Comparison of ENCODE assay signal across 8 cellular contexts in genomic region chr1:236685917-236686814, GRCh38.
DNase-seq lines count a peak whose midpoint lies in the region; ATAC-seq and TF ChIP-seq lines count a peak whose summit lies in the region.

Gene ACTN2, plus strand, starts transcription at chr1:236686499. Its CDS starts 175 bp downstream, at chr1:236686674.

- no peaks in the 10 kb centered on the region for H3K36me3 ChIP-seq in WERI-Rb-1

- peak; percentile 95 for ATAC-seq in GM19463 (IDR thresholded peaks at IDR 0.05; ENCODE audit: unreplicated experiment)
- no peak for ATAC-seq in GM18858 (IDR thresholded peaks at IDR 0.05; ENCODE audit: unreplicated experiment)

- H3K9me3 ChIP-seq in WERI-Rb-1 (ENCODE audit: severe bottlenecking), result no peaks in the 10 kb centered on the region

- H3K27me3 ChIP-seq in HL-60 (ENCODE audit: insufficient read depth, poor library complexity, severe bottlenecking), result peaks cover 18% of the 10 kb centered on the region
- H3K27me3 ChIP-seq in WERI-Rb-1 (ENCODE audit: insufficient read depth, low read depth, severe bottlenecking), result peaks cover 43% of the 10 kb centered on the region
- no peaks in the 10 kb centered on the region for H3K27me3 ChIP-seq in layer of hippocampus (ENCODE audit: control insufficient read depth, insufficient read depth, low read length)

- TF ChIP-seq CTCF in HL-60 (IDR thresholded peaks at IDR 0.05; ENCODE audit: insufficient read depth, low read length), result no peak
- TF ChIP-seq CTCF in WERI-Rb-1 (IDR thresholded peaks at IDR 0.05; ENCODE audit: low read depth, low read length), result no peak

- H3K4me3 ChIP-seq in HL-60 (replicated peaks; ENCODE audit: insufficient read depth, low read length), result peak within 1 kb of the TSS; percentile 23
- peak within 1 kb of the TSS; percentile 43 for H3K4me3 ChIP-seq in WERI-Rb-1 (ENCODE audit: low read depth, low read length)

- DNase-seq in AG08396 (ENCODE audit: low spot score) (peak; percentile 83), HL-60 (ENCODE audit: low read depth in 1 of 2, low spot score in 1 of 2) (peak; percentile 20 to 43), WERI-Rb-1 (peak; percentile 66)
- peak; percentile 12 for DNase-seq in central memory CD4-positive, alpha-beta T cell
- peak; percentile 40 for DNase-seq in stimulated activated CD4-positive, alpha-beta T cell treated with anti-CD3 and anti-CD28 coated beads, Interleukin-2, amount 100 ng/mL, for 4 hours (ENCODE audit: low read depth)

- H3K27ac ChIP-seq in HL-60 (replicated peaks) (no peak within 1 kb of the TSS), WERI-Rb-1 (no peak within 1 kb of the TSS), layer of hippocampus (ENCODE audit: low read depth, low read length) (peak within 1 kb of the TSS; percentile 68)

Comparison
In these comparisons a context has a peak if more than half of its experiments do, and no peak if none do; other contexts are left out.
1. DNase-seq: peak in every context shown above with its lines; median percentile 83 in AG08396; 66 in WERI-Rb-1; 40 in stimulated activated CD4-positive, alpha-beta T cell treated with anti-CD3 and anti-CD28 coated beads, Interleukin-2, amount 100 ng/mL, for 4 hours; 32 in HL-60; 12 in central memory CD4-positive, alpha-beta T cell.